ENCODE assay signal across 19 cellular contexts in genomic region chr15:90287096-90287495, GRCh38. TPM values are rescaled to one million over a fixed set of nuclear protein-coding genes. Genes with fewer than 3 reads are reported as not detected.
DNase-seq lines count a peak whose midpoint lies in the region; ATAC-seq and TF ChIP-seq lines count a peak whose summit lies in the region.
"Had no signal": no experiment of that assay in that cellular context is flagged by ENCODE, and none has a peak within 500 bp of the region (broad histone marks: within the 10 kb centered on the region; RNA-seq: fewer than 3 reads in every experiment).

No MANE protein-coding gene starts in this region.

- no peak for TF ChIP-seq RAD21 in IMR-90 (IDR thresholded peaks at IDR 0.05; ENCODE audit: low read length)

- H3K4me1 Mint-ChIP-seq in stimulated activated memory B cell treated with anti-CD40 and anti-IgM and Interleukin-4, amounts not matched to agents 10 μg/mL and 1 μg/mL and 100 μg/mL, for 72 hours = no peaks in the 10 kb centered on the region

- H3K79me1 ChIP-seq in IMR-90 (ENCODE audit: low read depth in 1 of 2, low read length in 2 of 2) = no peaks in the 10 kb centered on the region

- no peaks in the 10 kb centered on the region for H3K36me3 Mint-ChIP-seq in stimulated activated memory B cell treated with anti-CD40 and anti-IgM and Interleukin-4, amounts not matched to agents 10 μg/mL and 1 μg/mL and 100 μg/mL, for 72 hours
- H3K36me3 Mint-ChIP-seq: CD8-positive, alpha-beta T cell had no signal

- TF ChIP-seq EP300 in esophagus muscularis mucosa (IDR thresholded peaks at IDR 0.05) = no peak

- H2BK20ac ChIP-seq in IMR-90 (ENCODE audit: low read depth, low read length) = no peak overlapping the region

- no peaks in the 10 kb centered on the region for H3K9me3 Mint-ChIP-seq in stimulated activated memory B cell treated with anti-CD40 and anti-IgM and Interleukin-4, amounts not matched to agents 10 μg/mL and 1 μg/mL and 100 μg/mL, for 72 hours
- H3K9me3 Mint-ChIP-seq: activated CD4-positive, alpha-beta T cell treated with anti-CD3 and anti-CD28 coated beads, Interleukin-2, amount 10 ng/mL, durations not matched to agents 7 days and 5 days; activated T-helper 1 cell treated with anti-CD3 and anti-CD28 coated beads, Interleukin-12 subunit alpha, Interleukin-12 subunit beta, Interleukin-2, Interleukin-4 antibody, amounts not matched to agents 30 ng/mL and 10 ng/mL and 1 ng/mL, durations not matched to agents 14 hours and 24 hours and 36 hours; CD8-positive, alpha-beta T cell; effector memory CD8-positive, alpha-beta T cell; nephron progenitor cell; stimulated activated naive CD8-positive, alpha-beta T cell treated with anti-CD3 and anti-CD28 coated beads, Interleukin-15, Interleukin-2, amounts not matched to agents 100 ng/mL and 50 ng/mL, for 24 hours had no signal

- H3K27me3 Mint-ChIP-seq in stimulated activated memory B cell treated with anti-CD40 and anti-IgM and Interleukin-4, amounts not matched to agents 10 μg/mL and 1 μg/mL and 100 μg/mL, for 72 hours = no peaks in the 10 kb centered on the region
- H3K27me3 Mint-ChIP-seq: effector memory CD8-positive, alpha-beta T cell; stimulated activated naive CD8-positive, alpha-beta T cell treated with anti-CD3 and anti-CD28 coated beads, Interleukin-15, Interleukin-2, amounts not matched to agents 100 ng/mL and 50 ng/mL, for 24 hours had no signal

- H2AK5ac ChIP-seq in IMR-90 (ENCODE audit: low read depth, low read length) = no peak overlapping the region

- H4K8ac ChIP-seq in IMR-90 (ENCODE audit: low read depth in 2 of 2, low read length in 2 of 2) = peak overlapping the region in 1 of 2 experiments; percentile 34; a peak in 2 of 4 replicates

- H4K20me1 ChIP-seq in IMR-90 (ENCODE audit: insufficient read depth, low read length) = no peaks in the 10 kb centered on the region

- H2AK9ac ChIP-seq in IMR-90 (replicated peaks; ENCODE audit: low read depth, low read length, poor library complexity) = no peak overlapping the region

- no peak overlapping the region for H3K27ac ChIP-seq in IMR-90 (ENCODE audit: insufficient read depth, low read length)
- no peak overlapping the region for H3K27ac ChIP-seq in esophagus muscularis mucosa (replicated peaks in 1 of 4)
- H3K27ac ChIP-seq in upper lobe of right lung = no peak overlapping the region
- no peak overlapping the region for H3K27ac ChIP-seq in caudate nucleus (ENCODE audit: low read depth, low read length)
- H3K27ac ChIP-seq: coronary artery, RWPE1, tibial artery had no signal

- H3K9me3 ChIP-seq in IMR-90 (ENCODE audit: control insufficient read depth, insufficient read depth, low read length) = no peaks in the 10 kb centered on the region
- no peaks in the 10 kb centered on the region for H3K9me3 ChIP-seq in esophagus muscularis mucosa
- no peaks in the 10 kb centered on the region for H3K9me3 ChIP-seq in upper lobe of right lung
- H3K9me3 ChIP-seq: esophagus squamous epithelium, MG63, tibial artery had no signal

- CTCF ChIA-PET in IMR-90 (lab: Yijun Ruan, JAX) = no interaction called here

- H3K27ac Mint-ChIP-seq in stimulated activated memory B cell treated with anti-CD40 and anti-IgM and Interleukin-4, amounts not matched to agents 10 μg/mL and 1 μg/mL and 100 μg/mL, for 72 hours = no peak overlapping the region
- H3K27ac Mint-ChIP-seq: activated CD4-positive, alpha-beta T cell treated with anti-CD3 and anti-CD28 coated beads, Interleukin-2, amount 10 ng/mL, durations not matched to agents 7 days and 5 days; activated T-helper 1 cell treated with anti-CD3 and anti-CD28 coated beads, Interleukin-12 subunit alpha, Interleukin-12 subunit beta, Interleukin-2, Interleukin-4 antibody, amounts not matched to agents 30 ng/mL and 10 ng/mL and 1 ng/mL, durations not matched to agents 14 hours and 24 hours and 36 hours; CD8-positive, alpha-beta T cell; effector memory CD8-positive, alpha-beta T cell; nephron progenitor cell; stimulated activated naive CD8-positive, alpha-beta T cell treated with anti-CD3 and anti-CD28 coated beads, Interleukin-15, Interleukin-2, amounts not matched to agents 100 ng/mL and 50 ng/mL, for 24 hours had no signal

- no peak overlapping the region for H2BK5ac ChIP-seq in IMR-90 (ENCODE audit: low read depth, low read length, poor library complexity, severe bottlenecking)

- peak overlapping the region; percentile 33; the same call in 1 of the 2 replicates for H3K4me2 ChIP-seq in IMR-90 (ENCODE audit: low read depth, low read length)

- no peak overlapping the region for H2BK15ac ChIP-seq in IMR-90 (ENCODE audit: low read depth, low read length)

- H3K9ac ChIP-seq in IMR-90 (ENCODE audit: low read depth, low read length) = no peak overlapping the region

- H3K14ac ChIP-seq in IMR-90 (replicated peaks; ENCODE audit: low read depth, low read length) = no peak overlapping the region

- no peak overlapping the region for H4K5ac ChIP-seq in IMR-90 (ENCODE audit: low read depth, low read length)

- TF ChIP-seq POLR2A in IMR-90 (IDR thresholded peaks at IDR 0.05; ENCODE audit: low read depth, low read length) (no peak), esophagus muscularis mucosa (IDR thresholded peaks at IDR 0.05; ENCODE audit: low read depth) (no peak)

- WGBS in IMR-90 (ENCODE audit: extremely low coverage in 2 of 2, insufficient read length in 1 of 2), 2 experiments = no CpG with 5 or more reads among the region's 5 CpGs
- 37% methylated on average over 4 of the region's 5 CpGs for WGBS in esophagus muscularis mucosa

- H3K36me3 ChIP-seq in IMR-90 (ENCODE audit: control insufficient read depth, insufficient read depth, low read length) (no peaks in the 10 kb centered on the region), esophagus muscularis mucosa (no peaks in the 10 kb centered on the region), upper lobe of right lung (no peaks in the 10 kb centered on the region)
- H3K36me3 ChIP-seq: esophagus squamous epithelium, MG63, tibial artery had no signal

- DNase-seq in IMR-90 (no peak), esophagus muscularis mucosa (ENCODE audit: extremely low spot score) (peak; percentile 75), upper lobe of right lung (peak; percentile 59), caudate nucleus (lab: John Stamatoyannopoulos, UW) (no peak)
- DNase-seq: DMS 273 treated with DMSO at 0.1 percent for 48 hours, esophagus squamous epithelium, NCI-H774, nephron progenitor cell, tibial artery had no signal

- ATAC-seq in IMR-90 (ENCODE audit: low read depth) = peak; percentile 24; the same call in 1 of the 2 replicates
- no peak for ATAC-seq in upper lobe of right lung
- no peak for ATAC-seq in stimulated activated memory B cell treated with anti-CD40 and anti-IgM and Interleukin-4, amounts not matched to agents 10 μg/mL and 1 μg/mL and 100 μg/mL, for 72 hours

- no peak overlapping the region for H3K18ac ChIP-seq in IMR-90 (ENCODE audit: low read depth, low read length)

- H4K91ac ChIP-seq in IMR-90 (ENCODE audit: insufficient read depth, low read depth, low read length) = no peak overlapping the region

- H3K4me1 ChIP-seq in IMR-90 (ENCODE audit: control insufficient read depth, insufficient read depth, low read length) = no peaks in the 10 kb centered on the region
- peaks cover 0 to 7% (median 0%) of the 10 kb centered on the region in 4 donors for H3K4me1 ChIP-seq in esophagus muscularis mucosa
- no peaks in the 10 kb centered on the region for H3K4me1 ChIP-seq in upper lobe of right lung
- H3K4me1 ChIP-seq: tibial artery had no signal

- H3K27me3 ChIP-seq in IMR-90 (ENCODE audit: control insufficient read depth, insufficient read depth, low read length) = no peaks in the 10 kb centered on the region
- no peaks in the 10 kb centered on the region for H3K27me3 ChIP-seq in esophagus muscularis mucosa
- H3K27me3 ChIP-seq in upper lobe of right lung = no peaks in the 10 kb centered on the region
- H3K27me3 ChIP-seq: esophagus squamous epithelium, MG63, tibial artery had no signal

- in situ Hi-C loops in IMR-90 (cut with MboI; ENCODE audit: low sequenced_read_pairs) = no loop called here

- no peak overlapping the region for H3K4me3 ChIP-seq in IMR-90 (ENCODE audit: insufficient read depth, low read depth, low read length)
- H3K4me3 ChIP-seq in esophagus muscularis mucosa = no peak overlapping the region
- H3K4me3 ChIP-seq in upper lobe of right lung = no peak overlapping the region
- H3K4me3 ChIP-seq: coronary artery, esophagus squamous epithelium, lung, MG63, tibial artery had no signal

- no peak overlapping the region for H3K23ac ChIP-seq in IMR-90 (ENCODE audit: low read depth, low read length)

- no peak overlapping the region for H3K56ac ChIP-seq in IMR-90 (ENCODE audit: extremely low read depth, insufficient read depth, low read length)

- TF ChIP-seq CTCF in IMR-90 (conservative IDR thresholded peaks at IDR 0.05; ENCODE audit: low read depth, low read length) (no peak), esophagus muscularis mucosa (IDR thresholded peaks at IDR 0.05) (no peak), upper lobe of right lung (IDR thresholded peaks at IDR 0.05) (no peak)

- POLR2A ChIA-PET in IMR-90 (lab: Charles Lee; ENCODE audit: unreplicated experiment) = no interaction called here

- H3K4me3 Mint-ChIP-seq in stimulated activated memory B cell treated with anti-CD40 and anti-IgM and Interleukin-4, amounts not matched to agents 10 μg/mL and 1 μg/mL and 100 μg/mL, for 72 hours = no peak overlapping the region
- H3K4me3 Mint-ChIP-seq: activated CD4-positive, alpha-beta T cell treated with anti-CD3 and anti-CD28 coated beads, Interleukin-2, amount 10 ng/mL, durations not matched to agents 7 days and 5 days; activated T-helper 1 cell treated with anti-CD3 and anti-CD28 coated beads, Interleukin-12 subunit alpha, Interleukin-12 subunit beta, Interleukin-2, Interleukin-4 antibody, amounts not matched to agents 30 ng/mL and 10 ng/mL and 1 ng/mL, durations not matched to agents 14 hours and 24 hours and 36 hours; CD8-positive, alpha-beta T cell; effector memory CD8-positive, alpha-beta T cell; nephron progenitor cell; stimulated activated naive CD8-positive, alpha-beta T cell treated with anti-CD3 and anti-CD28 coated beads, Interleukin-15, Interleukin-2, amounts not matched to agents 100 ng/mL and 50 ng/mL, for 24 hours had no signal

- no peaks in the 10 kb centered on the region for H3K9me1 ChIP-seq in IMR-90 (ENCODE audit: insufficient read depth, low read length)

- dilution Hi-C loops in IMR-90 (cut with HindIII; ENCODE audit: low sequenced_read_pairs, unreplicated experiment) = no loop called here

- no peak overlapping the region for H2BK120ac ChIP-seq in IMR-90 (ENCODE audit: low read depth, low read length)

- no peak overlapping the region for H2AFZ ChIP-seq in IMR-90 (replicated peaks; ENCODE audit: low read length, poor library complexity)

- intact Hi-C loops in IMR-90 (cut with micrococcal nuclease) (no loop called here), esophagus muscularis mucosa (cut with DNase I) (no loop called here), upper lobe of right lung (cut with DNase I) (no loop called here)

- no TSS peak for BruUV-seq in IMR-90 (replicated peaks; lab: Mats Ljungman, UMichigan)

- H3K4ac ChIP-seq in IMR-90 (ENCODE audit: low read depth, low read length) = no peak overlapping the region

RNA-seq across cellular contexts. Expression of gene NGRN, which starts 21.6 kb away (rescaled TPM):
- total RNA-seq in IMR-90 (2012; rRNA removed) (39.6 and 44.2 TPM in 2 replicates), esophagus muscularis mucosa (100 to 1,000 TPM; 140 to 166 (median 154) TPM), upper lobe of right lung (75.0 TPM)
- 40.3 and 46.2 TPM in 2 replicates for polyA plus RNA-seq in IMR-90 (2012; rRNA removed)
- polyA plus RNA-seq in IMR-90 (2012; cell fraction: cytosol; rRNA removed) = 23.0 and 24.4 TPM in 2 replicates
- polyA plus RNA-seq in IMR-90 (2012; cell fraction: nucleus; rRNA removed; ENCODE audit: low replicate concordance) = 10.3 and 24.2 TPM in 2 replicates

RNA-seq across cellular contexts. Expression of gene TTLL13, which starts 37.7 kb away (rescaled TPM):
- total RNA-seq in IMR-90 (2012; rRNA removed) (not detected in 2 replicates), esophagus muscularis mucosa (under 1 TPM in 2 of 4 donors, not detected in 2; 0.32 to 0.42 TPM), upper lobe of right lung (not detected)
- polyA plus RNA-seq in IMR-90 (2012; rRNA removed) = 0.10 TPM in 1 of 2 replicates, not detected in the other
- not detected in 2 replicates for polyA plus RNA-seq in IMR-90 (2012; cell fraction: cytosol; rRNA removed)
- 0.10 and 0.29 TPM in 2 replicates for polyA plus RNA-seq in IMR-90 (2012; cell fraction: nucleus; rRNA removed; ENCODE audit: low replicate concordance)
- total RNA-seq: esophagus squamous epithelium had no signal

RNA-seq across cellular contexts. Expression of gene GDPGP1, which starts 53.1 kb away (rescaled TPM):
- total RNA-seq in IMR-90 (2012; rRNA removed) (3.9 and 4.1 TPM in 2 replicates), esophagus muscularis mucosa (1 to 10 TPM; 3.8 to 7.4 (median 5.3) TPM), upper lobe of right lung (11.2 TPM)
- 1.3 and 2.3 TPM in 2 replicates for polyA plus RNA-seq in IMR-90 (2012; rRNA removed)
- 1.7 and 2.0 TPM in 2 replicates for polyA plus RNA-seq in IMR-90 (2012; cell fraction: cytosol; rRNA removed)
- 2.9 and 3.1 TPM in 2 replicates for polyA plus RNA-seq in IMR-90 (2012; cell fraction: nucleus; rRNA removed; ENCODE audit: low replicate concordance)

RNA-seq across cellular contexts. Expression of gene CIB1, which starts 53.4 kb away (rescaled TPM):
- 29.4 and 31.5 TPM in 2 replicates for total RNA-seq in IMR-90 (2012; rRNA removed)
- polyA plus RNA-seq in IMR-90 (2012; rRNA removed) = 94.1 and 102 TPM in 2 replicates
- 72.2 and 86.5 TPM in 2 replicates for polyA plus RNA-seq in IMR-90 (2012; cell fraction: cytosol; rRNA removed)
- 53.8 and 83.0 TPM in 2 replicates for polyA plus RNA-seq in IMR-90 (2012; cell fraction: nucleus; rRNA removed; ENCODE audit: low replicate concordance)
- total RNA-seq in esophagus muscularis mucosa = 10 to 100 TPM; 27.2 to 49.0 (median 33.8) TPM
- total RNA-seq in upper lobe of right lung = 62.8 TPM

Comparison
In these comparisons a context has a peak if more than half of its experiments do, and no peak if none do; other contexts are left out.
1. DNase-seq: peak in esophagus muscularis mucosa (single experiment) and upper lobe of right lung (single experiment); none in IMR-90 (single experiment) and caudate nucleus (0 of 61).